In the genomic region with DNA sequence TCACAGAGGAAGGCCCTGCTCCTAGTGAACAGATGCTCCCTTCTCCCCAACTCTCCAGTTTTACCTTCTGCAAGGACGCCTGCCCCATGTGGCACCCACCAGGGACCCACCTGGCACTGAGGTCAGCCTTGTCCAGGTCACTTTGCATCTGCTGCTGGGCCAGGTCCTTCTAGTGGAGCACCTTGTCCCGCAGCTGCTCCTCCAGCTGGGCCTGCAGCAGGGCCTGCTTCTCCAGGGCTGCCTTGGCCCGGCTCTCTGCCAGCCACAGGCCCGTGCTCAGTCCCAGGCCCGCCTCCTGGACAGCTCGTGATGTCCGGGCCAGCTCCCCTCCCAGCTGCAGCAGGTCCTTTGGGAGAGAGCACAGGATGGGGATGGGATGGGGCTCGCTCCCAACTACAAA, we compare ENCODE assay signal across 14 cellular contexts. TPM values are rescaled to one million over a fixed set of nuclear protein-coding genes. Genes with fewer than 3 reads are reported as not detected.
"Had no signal": no experiment of that assay in that cellular context is flagged by ENCODE, and none has a peak within 500 bp of the region (broad histone marks: within the 10 kb centered on the region; RNA-seq: fewer than 3 reads in every experiment).

No MANE protein-coding gene starts in this region.

RNA-seq across cellular contexts. Expression of gene SPATA21, which starts 49.1 kb away (rescaled TPM):
- total RNA-seq: naive thymus-derived CD8-positive, alpha-beta T cell; natural killer cell treated with Interleukin-12 subunit alpha and Interleukin-12 subunit beta and Interleukin-15 and Interleukin-18, amount 100 ng/mL, for 72 hours; neural crest cell; omental fat pad; osteocyte; progenitor cell of endocrine pancreas; psoas muscle; renal cortical epithelial cell; right cardiac atrium; smooth muscle cell; suprapubic skin; transverse colon; ureter; vagina had no signal
